Comparison of ENCODE assay signal across 18 cellular contexts in the genomic region with DNA sequence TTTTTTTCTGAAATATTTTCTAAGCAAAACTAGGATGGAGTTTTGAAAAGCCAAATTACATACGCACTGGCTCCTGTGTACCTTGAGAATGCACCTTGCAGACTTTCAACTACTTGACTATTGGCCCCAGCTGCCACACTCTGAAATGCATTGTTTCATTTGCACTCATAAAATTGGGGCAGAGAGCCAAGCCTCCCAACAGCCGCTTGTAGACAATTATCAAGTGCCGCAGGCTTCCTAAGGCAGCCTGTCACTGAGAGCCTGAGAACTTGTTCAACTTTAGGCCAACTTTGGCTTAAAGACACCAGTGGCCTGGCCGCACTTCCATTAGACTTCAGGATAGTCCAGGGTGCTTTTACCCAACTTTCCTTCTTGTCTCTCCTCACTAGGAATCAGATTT.
DNase-seq lines count a peak whose midpoint lies in the region; ATAC-seq and TF ChIP-seq lines count a peak whose summit lies in the region.
"Had no signal": no experiment of that assay in that cellular context is flagged by ENCODE, and none has a peak within 500 bp of the region (broad histone marks: within the 10 kb centered on the region; RNA-seq: fewer than 3 reads in every experiment).

No MANE protein-coding gene starts in this region.

- no peak overlapping the region for H3K27ac Mint-ChIP-seq in activated CD4-positive, alpha-beta T cell treated with anti-CD3 and anti-CD28 coated beads for 36 hours
- H3K27ac Mint-ChIP-seq: activated naive CD4-positive, alpha-beta T cell treated with anti-CD3 and anti-CD28 coated beads, Interleukin-2, amount 50 U/mL, for 24 hours; B cell; T-helper 17 cell had no signal

- no peaks in the 10 kb centered on the region for H3K9me3 Mint-ChIP-seq in activated CD4-positive, alpha-beta T cell treated with anti-CD3 and anti-CD28 coated beads for 36 hours (ENCODE audit: low read depth)
- H3K9me3 Mint-ChIP-seq: activated naive CD4-positive, alpha-beta T cell treated with anti-CD3 and anti-CD28 coated beads, Interleukin-2, amount 50 U/mL, for 24 hours had no signal

- intact Hi-C loops in activated CD4-positive, alpha-beta T cell treated with anti-CD3 and anti-CD28 coated beads for 36 hours (cut with DNase I, micrococcal nuclease): no loop called here
- intact Hi-C loops in uterus (cut with DNase I; ENCODE audit: low total_unique reads): no loop called here

- POLR2A ChIA-PET in activated CD4-positive, alpha-beta T cell treated with anti-CD3 and anti-CD28 coated beads for 36 hours (lab: Charles Lee): no interaction called here

- no peak for ATAC-seq in lung (ENCODE audit: insufficient read depth, low FRiP score)
- no peak for ATAC-seq in activated CD4-positive, alpha-beta T cell treated with anti-CD3 and anti-CD28 coated beads for 36 hours
- ATAC-seq: right lobe of liver, T-helper 17 cell had no signal

- peak; percentile 94 for DNase-seq in DMS79 treated with DMSO at 0.1 percent for 48 hours (lab: John Stamatoyannopoulos, UW)
- peak; percentile 57 for DNase-seq in NCI-H1092 treated with DMSO at 0.1 percent for 48 hours (lab: John Stamatoyannopoulos, UW)
- peak; percentile 68 to 79 for DNase-seq in SJCRH30
- peak; percentile 74 for DNase-seq in lung (ENCODE audit: low spot score)
- DNase-seq in activated CD4-positive, alpha-beta T cell treated with anti-CD3 and anti-CD28 coated beads for 36 hours: no peak
- DNase-seq in uterus: no peak
- DNase-seq in HT-29 (ENCODE audit: low spot score): no peak
- DNase-seq: activated CD4-positive, alpha-beta T cell treated with anti-CD3 and anti-CD28 coated beads for 48 hours; effector CD8-positive, alpha-beta T cell; GM23248; NK-92 treated with Interleukin-12 subunit alpha and Interleukin-12 subunit beta, amount 100 ng/mL, for 24 hours; right lobe of liver; stimulated activated CD4-positive, alpha-beta T cell treated with anti-CD3 and anti-CD28 coated beads, Interleukin-4, amount 100 ng/mL, for 4 hours; T-helper 17 cell; trophoblast cell had no signal

- H3K27me3 Mint-ChIP-seq in activated CD4-positive, alpha-beta T cell treated with anti-CD3 and anti-CD28 coated beads for 36 hours: peaks cover 4% of the 10 kb centered on the region
- H3K27me3 Mint-ChIP-seq: B cell had no signal

- no peaks in the 10 kb centered on the region for H3K36me3 ChIP-seq in SJCRH30
- H3K36me3 ChIP-seq in lung (ENCODE audit: control insufficient read depth in 2 of 2, insufficient read depth in 2 of 2, low read length in 2 of 2): no peaks in the 10 kb centered on the region
- H3K36me3 ChIP-seq in uterus: no peaks in the 10 kb centered on the region
- H3K36me3 ChIP-seq: breast epithelium, right lobe of liver had no signal

- H3K4me1 ChIP-seq in SJCRH30: peaks cover 8% of the 10 kb centered on the region
- H3K4me1 ChIP-seq in lung (ENCODE audit: control insufficient read depth in 2 of 2, insufficient read depth in 2 of 2, low read length in 2 of 2): peaks cover 0 to 3% of the 10 kb centered on the region in 2 donors
- no peaks in the 10 kb centered on the region for H3K4me1 ChIP-seq in uterus
- H3K4me1 ChIP-seq: breast epithelium, right lobe of liver had no signal

- no peak overlapping the region for H3K4me3 Mint-ChIP-seq in activated CD4-positive, alpha-beta T cell treated with anti-CD3 and anti-CD28 coated beads for 36 hours
- H3K4me3 Mint-ChIP-seq: activated naive CD4-positive, alpha-beta T cell treated with anti-CD3 and anti-CD28 coated beads, Interleukin-2, amount 50 U/mL, for 24 hours; B cell; T-helper 17 cell had no signal

- TF ChIP-seq POLR2A in uterus (IDR thresholded peaks at IDR 0.05): no peak

- H3K36me3 Mint-ChIP-seq in activated CD4-positive, alpha-beta T cell treated with anti-CD3 and anti-CD28 coated beads for 36 hours (ENCODE audit: low read depth): no peaks in the 10 kb centered on the region
- H3K36me3 Mint-ChIP-seq: activated naive CD4-positive, alpha-beta T cell treated with anti-CD3 and anti-CD28 coated beads, Interleukin-2, amount 50 U/mL, for 24 hours had no signal

- H3K27me3 ChIP-seq in SJCRH30 (no peaks in the 10 kb centered on the region), lung (ENCODE audit: control insufficient read depth, insufficient read depth) (no peaks in the 10 kb centered on the region), uterus (no peaks in the 10 kb centered on the region)
- H3K27me3 ChIP-seq: breast epithelium, right lobe of liver had no signal

- H3K9me3 ChIP-seq in SJCRH30 (replicated peaks) (no peaks in the 10 kb centered on the region), lung (ENCODE audit: control insufficient read depth in 2 of 2, insufficient read depth in 1 of 2, low read length in 1 of 2) (peaks cover 0 to 2% of the 10 kb centered on the region in 2 donors), uterus (no peaks in the 10 kb centered on the region)
- H3K9me3 ChIP-seq: breast epithelium had no signal

- 54 to 63% methylated on average over 4 of the region's 4 CpGs for WGBS in lung, 2 donors

- TF ChIP-seq CTCF in lung (IDR thresholded peaks at IDR 0.05; ENCODE audit: control extremely low read depth, extremely low read depth) (no peak), uterus (IDR thresholded peaks at IDR 0.05) (no peak)

- CTCF ChIA-PET in activated CD4-positive, alpha-beta T cell treated with anti-CD3 and anti-CD28 coated beads for 36 hours (lab: Charles Lee): no interaction called here

- no peaks in the 10 kb centered on the region for H3K4me1 Mint-ChIP-seq in activated CD4-positive, alpha-beta T cell treated with anti-CD3 and anti-CD28 coated beads for 36 hours
- H3K4me1 Mint-ChIP-seq: activated naive CD4-positive, alpha-beta T cell treated with anti-CD3 and anti-CD28 coated beads, Interleukin-2, amount 50 U/mL, for 24 hours; B cell had no signal

- H3K4me3 ChIP-seq in SJCRH30: no peak overlapping the region
- no peak overlapping the region for H3K4me3 ChIP-seq in lung
- no peak overlapping the region for H3K4me3 ChIP-seq in uterus
- H3K4me3 ChIP-seq: breast epithelium, GM23248, right lobe of liver had no signal

- H3K27ac ChIP-seq in SJCRH30 (no peak overlapping the region), lung (ENCODE audit: low read depth in 1 of 2, low read length in 1 of 2) (no peak overlapping the region), uterus (no peak overlapping the region)
- H3K27ac ChIP-seq: breast epithelium, GM23248, right lobe of liver had no signal

Comparison
In these comparisons a context has a peak if more than half of its experiments do, and no peak if none do; other contexts are left out.
1. DNase-seq: peak in DMS79 treated with DMSO at 0.1 percent for 48 hours (single experiment), NCI-H1092 treated with DMSO at 0.1 percent for 48 hours (single experiment), SJCRH30 (2 of 2) and lung (single experiment); none in activated CD4-positive, alpha-beta T cell treated with anti-CD3 and anti-CD28 coated beads for 36 hours (single experiment), uterus (0 of 2) and HT-29 (single experiment).